ENCODE assay signal across 8 cellular contexts in the genomic region with DNA sequence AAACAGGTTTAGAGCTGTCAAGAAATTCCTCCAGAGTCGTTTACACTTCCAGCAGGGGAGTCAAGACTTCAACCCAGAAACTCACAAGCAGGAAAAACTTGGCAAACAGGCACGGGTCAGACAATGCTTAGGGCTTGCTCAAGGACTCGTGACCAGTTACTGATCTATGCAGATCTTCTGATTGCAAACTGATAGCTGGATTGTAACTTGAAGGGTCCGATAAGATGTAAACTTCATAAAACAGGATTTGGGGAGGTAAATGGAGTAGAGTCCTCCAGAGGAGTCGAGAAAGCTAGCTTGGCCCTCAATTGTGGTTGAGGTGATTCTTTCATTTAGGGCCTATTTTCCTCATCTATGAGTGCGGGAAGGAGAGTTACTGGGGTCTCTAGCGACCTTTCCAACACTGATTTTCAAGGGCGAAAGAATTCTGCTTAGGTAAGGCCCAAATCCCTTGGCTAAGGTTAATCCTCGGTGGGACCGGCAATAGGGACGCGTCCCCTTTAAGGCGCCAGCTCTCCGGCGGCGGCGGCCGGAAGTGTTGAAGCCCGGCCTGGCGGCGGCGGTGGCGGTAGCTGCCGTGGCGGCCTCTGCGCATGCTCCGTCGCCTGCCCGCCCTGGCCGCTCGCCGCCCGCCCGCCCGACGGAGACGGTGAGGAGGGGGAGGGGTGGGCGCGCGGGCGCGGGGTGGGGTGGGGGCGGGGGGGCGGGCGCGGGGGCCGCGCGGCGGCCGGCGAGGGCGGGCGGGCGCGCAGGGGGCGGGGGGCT. TPM values are rescaled to one million over a fixed set of nuclear protein-coding genes. Genes with fewer than 3 reads are reported as not detected.
A peak's percentile ranks its signal among the peaks of the same experiment; 100 is the strongest.
DNase-seq lines count a peak whose midpoint lies in the region; ATAC-seq and TF ChIP-seq lines count a peak whose summit lies in the region.

A gene with protein sequence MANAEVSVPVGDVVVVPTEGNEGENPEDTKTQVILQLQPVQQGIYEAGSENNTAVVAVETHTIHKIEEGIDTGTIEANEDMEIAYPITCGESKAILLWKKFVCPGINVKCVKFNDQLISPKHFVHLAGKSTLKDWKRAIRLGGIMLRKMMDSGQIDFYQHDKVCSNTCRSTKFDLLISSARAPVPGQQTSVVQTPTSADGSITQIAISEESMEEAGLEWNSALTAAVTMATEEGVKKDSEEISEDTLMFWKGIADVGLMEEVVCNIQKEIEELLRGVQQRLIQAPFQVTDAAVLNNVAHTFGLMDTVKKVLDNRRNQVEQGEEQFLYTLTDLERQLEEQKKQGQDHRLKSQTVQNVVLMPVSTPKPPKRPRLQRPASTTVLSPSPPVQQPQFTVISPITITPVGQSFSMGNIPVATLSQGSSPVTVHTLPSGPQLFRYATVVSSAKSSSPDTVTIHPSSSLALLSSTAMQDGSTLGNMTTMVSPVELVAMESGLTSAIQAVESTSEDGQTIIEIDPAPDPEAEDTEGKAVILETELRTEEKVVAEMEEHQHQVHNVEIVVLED (plus strand): TSS at position 594 of the 765 bp plus-strand sequence. CDS start 14,829 bp downstream, outside the sequence.

- no peaks in the 10 kb centered on the region for H3K27me3 Mint-ChIP-seq in MCF 10A (ENCODE audit: insufficient read depth, unreplicated experiment)

- peak within 1 kb of the TSS; percentile 72 for H3K4me3 ChIP-seq in WERI-Rb-1 (ENCODE audit: low read depth, low read length)
- peak within 1 kb of the TSS; percentile 72 for H3K4me3 ChIP-seq in iPS-18c (ENCODE audit: insufficient read depth, low read depth, low read length)
- H3K4me3 ChIP-seq in skeletal muscle satellite cell (ENCODE audit: low read length), result peak within 1 kb of the TSS; percentile 77

- intact Hi-C loops in MCF 10A (cut with micrococcal nuclease), result no loop called here

- POLR2A ChIA-PET in MCF 10A (lab: Yijun Ruan, JAX), result interaction anchor here (0.6 to 5.7 kb wide), 23 partner anchors 9 to 896 kb away, joined by 3 to 94 read pairs (median 4); a partner anchor contains a TSS

- peaks cover 6% of the 10 kb centered on the region for H3K36me3 Mint-ChIP-seq in MCF 10A (ENCODE audit: insufficient read depth, unreplicated experiment)

- TF ChIP-seq CTCF in WERI-Rb-1 (IDR thresholded peaks at IDR 0.05; ENCODE audit: low read depth, low read length), result no peak
- TF ChIP-seq CTCF in MCF 10A (IDR thresholded peaks at IDR 0.05; ENCODE audit: unreplicated experiment), result no peak

- peak; percentile 89 for DNase-seq in 8988T
- DNase-seq in NCI-H2171 (lab: John Stamatoyannopoulos, UW), result peak; percentile 93
- peak; percentile 90 for DNase-seq in WERI-Rb-1
- peak; percentile 88 for DNase-seq in MCF 10A (ENCODE audit: unreplicated experiment)

- peak within 1 kb of the TSS; percentile 87 for H3K4me3 Mint-ChIP-seq in MCF 10A (ENCODE audit: unreplicated experiment)

- H3K36me3 ChIP-seq in WERI-Rb-1 (peaks cover 1% of the 10 kb centered on the region; the same call in 1 of the 2 replicates), skeletal muscle satellite cell (ENCODE audit: insufficient read depth, low read length) (no peaks in the 10 kb centered on the region)

- ATAC-seq in GM18519 (IDR thresholded peaks at IDR 0.05; ENCODE audit: low FRiP score, unreplicated experiment) (peak; percentile 43), HG03064 (IDR thresholded peaks at IDR 0.05; ENCODE audit: low read depth, unreplicated experiment) (peak; percentile 65)

- H3K9ac ChIP-seq in skeletal muscle satellite cell (ENCODE audit: low read depth, low read length), result peak within 1 kb of the TSS; percentile 97

- H3K27me3 ChIP-seq in WERI-Rb-1 (ENCODE audit: insufficient read depth, low read depth, severe bottlenecking) (no peaks in the 10 kb centered on the region), skeletal muscle satellite cell (ENCODE audit: control insufficient read depth, insufficient read depth, low read length) (no peaks in the 10 kb centered on the region)

- H3K27ac Mint-ChIP-seq in MCF 10A (ENCODE audit: low read depth, unreplicated experiment), result peak within 1 kb of the TSS; percentile 90

- H3K9me3 ChIP-seq in WERI-Rb-1 (ENCODE audit: severe bottlenecking) (no peaks in the 10 kb centered on the region), iPS-18c (ENCODE audit: control insufficient read depth, insufficient read depth, low read length) (no peaks in the 10 kb centered on the region), skeletal muscle satellite cell (replicated peaks; ENCODE audit: low read length) (no peaks in the 10 kb centered on the region)

- H3K4me1 Mint-ChIP-seq in MCF 10A (ENCODE audit: insufficient read depth, unreplicated experiment), result peaks cover 13% of the 10 kb centered on the region

- BruUV-seq in MCF 10A (replicated peaks; lab: Mats Ljungman, UMichigan), result TSS peak; percentile 65

- peak within 1 kb of the TSS; percentile 95 for H3K27ac ChIP-seq in WERI-Rb-1

- CTCF ChIA-PET in MCF 10A (lab: Yijun Ruan, JAX), result interaction anchor here (0.5 to 1.9 kb wide), 7 partner anchors 13 to 523 kb away, joined by 3 to 7 read pairs (median 3); a partner anchor contains a TSS

- no peaks in the 10 kb centered on the region for H3K9me3 Mint-ChIP-seq in MCF 10A (ENCODE audit: unreplicated experiment)

- peak within 1 kb of the TSS; percentile 88 for H3K4me2 ChIP-seq in skeletal muscle satellite cell (ENCODE audit: low read length)

- peaks cover 15% of the 10 kb centered on the region for H3K4me1 ChIP-seq in skeletal muscle satellite cell (ENCODE audit: control insufficient read depth, insufficient read depth, low read length)

RNA-seq across cellular contexts. Expression of the gene that starts here (rescaled TPM):
- 9.1 and 13.3 TPM in 2 replicates for total RNA-seq in MCF 10A (2022)
- total RNA-seq in skeletal muscle satellite cell (2012; rRNA removed), result 6.8 and 7.2 TPM in 2 replicates

Comparison
In these comparisons a context has a peak if more than half of its experiments do, and no peak if none do; other contexts are left out.
1. Peak in every context shown above with its lines: DNase-seq, ATAC-seq, H3K4me3 ChIP-seq and H3K27ac ChIP-seq.